1 cellular context compared by ENCODE assay signal in the genomic region with DNA sequence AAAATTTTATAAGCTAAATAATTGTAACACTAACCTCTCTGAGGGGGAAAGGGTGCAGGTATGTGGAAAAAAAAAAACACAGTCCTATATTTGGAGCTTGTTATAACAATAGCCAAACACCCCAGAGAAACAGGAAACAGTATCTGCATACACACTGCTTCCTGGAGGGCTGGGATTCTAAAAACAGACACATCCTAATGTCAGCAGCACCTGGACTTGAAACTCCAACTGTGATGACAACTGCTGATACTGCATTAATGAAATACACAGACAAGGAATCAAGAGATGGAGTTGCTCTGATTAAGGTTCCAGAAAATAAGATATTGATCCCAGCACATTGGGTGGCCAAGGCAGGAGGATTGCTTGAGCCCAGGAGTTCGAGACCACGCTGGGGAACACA.
TF ChIP-seq lines count a peak whose summit lies in the region.

No MANE protein-coding gene starts in this region.

TF ChIP-seq in HEK293, 187 proteins besides CTCF, POLR2A, EP300 and RAD21 (continued from another document):
- TF ChIP-seq, protein P1, sequence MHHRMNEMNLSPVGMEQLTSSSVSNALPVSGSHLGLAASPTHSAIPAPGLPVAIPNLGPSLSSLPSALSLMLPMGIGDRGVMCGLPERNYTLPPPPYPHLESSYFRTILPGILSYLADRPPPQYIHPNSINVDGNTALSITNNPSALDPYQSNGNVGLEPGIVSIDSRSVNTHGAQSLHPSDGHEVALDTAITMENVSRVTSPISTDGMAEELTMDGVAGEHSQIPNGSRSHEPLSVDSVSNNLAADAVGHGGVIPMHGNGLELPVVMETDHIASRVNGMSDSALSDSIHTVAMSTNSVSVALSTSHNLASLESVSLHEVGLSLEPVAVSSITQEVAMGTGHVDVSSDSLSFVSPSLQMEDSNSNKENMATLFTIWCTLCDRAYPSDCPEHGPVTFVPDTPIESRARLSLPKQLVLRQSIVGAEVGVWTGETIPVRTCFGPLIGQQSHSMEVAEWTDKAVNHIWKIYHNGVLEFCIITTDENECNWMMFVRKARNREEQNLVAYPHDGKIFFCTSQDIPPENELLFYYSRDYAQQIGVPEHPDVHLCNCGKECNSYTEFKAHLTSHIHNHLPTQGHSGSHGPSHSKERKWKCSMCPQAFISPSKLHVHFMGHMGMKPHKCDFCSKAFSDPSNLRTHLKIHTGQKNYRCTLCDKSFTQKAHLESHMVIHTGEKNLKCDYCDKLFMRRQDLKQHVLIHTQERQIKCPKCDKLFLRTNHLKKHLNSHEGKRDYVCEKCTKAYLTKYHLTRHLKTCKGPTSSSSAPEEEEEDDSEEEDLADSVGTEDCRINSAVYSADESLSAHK (tag by site-specific recombination; IDR thresholded peaks at IDR 0.05), result peak; percentile 89
